ENCODE assay signal across 11 cellular contexts in genomic region chr3:51621091-51621892, GRCh38. TPM values are rescaled to one million over a fixed set of nuclear protein-coding genes. Genes with fewer than 3 reads are reported as not detected.
DNase-seq lines count a peak whose midpoint lies in the region; ATAC-seq, FAIRE-seq and TF ChIP-seq lines count a peak whose summit lies in the region.
"Had no signal": no experiment of that assay in that cellular context is flagged by ENCODE, and none has a peak within 500 bp of the region (broad histone marks: within the 10 kb centered on the region; RNA-seq: fewer than 3 reads in every experiment).

No MANE protein-coding gene starts in this region.

- DNase-seq in activated CD8-positive, alpha-beta T cell treated with anti-CD3 and anti-CD28 coated beads for 36 hours, result no peak
- DNase-seq in activated CD8-positive, alpha-beta T cell treated with anti-CD3 and anti-CD28 coated beads, Interleukin-2, amount 10 ng/mL, durations not matched to agents 7 days and 5 days, result no peak
- no peak for DNase-seq in H1 (ENCODE audit: low read depth in 1 of 2, low spot score in 2 of 2)
- DNase-seq in lung (ENCODE audit: low spot score), result no peak
- DNase-seq in upper lobe of right lung, result no peak
- DNase-seq in epidermal melanocyte (ENCODE audit: insufficient read length, low spot score), result no peak
- no peak for DNase-seq in HK-2 (ENCODE audit: unreplicated experiment)
- DNase-seq: ACHN had no signal

- H3K14ac ChIP-seq in H1 (ENCODE audit: insufficient read length), result no peak overlapping the region

- no peak overlapping the region for H4K91ac ChIP-seq in H1 (replicated peaks; ENCODE audit: insufficient read length, low read length)

- H2AFZ ChIP-seq in H1 (ENCODE audit: low read length), result no peak overlapping the region

- H3K23ac ChIP-seq in H1 (ENCODE audit: insufficient read length), result no peak overlapping the region

- TF ChIP-seq EP300 in H1 (IDR thresholded peaks at IDR 0.05; ENCODE audit: borderline replicate concordance in 1 of 2, low read depth in 2 of 2, low read length in 2 of 2), result no peak

- H3K4me3 ChIP-seq in H1 (ENCODE audit: extremely low read depth in 1 of 4, insufficient read depth in 2 of 4, low read depth in 3 of 4, low read length in 4 of 4) (no peak overlapping the region), lung (no peak overlapping the region), upper lobe of right lung (no peak overlapping the region)

- intact Hi-C loops in activated CD8-positive, alpha-beta T cell treated with anti-CD3 and anti-CD28 coated beads for 36 hours (cut with micrococcal nuclease), result no loop called here
- intact Hi-C loops in upper lobe of right lung (cut with DNase I), result no loop called here

- no peak overlapping the region for H3K27ac ChIP-seq in H1 (ENCODE audit: low read depth, low read length)
- peak overlapping the region in 1 of 2 donors; percentile 33 for H3K27ac ChIP-seq in lung (ENCODE audit: low read depth in 1 of 2, low read length in 1 of 2)
- peak overlapping the region; percentile 26 for H3K27ac ChIP-seq in upper lobe of right lung

- no peaks in the 10 kb centered on the region for H4K20me1 ChIP-seq in H1 (replicated peaks in 1 of 2; ENCODE audit: control insufficient read depth in 1 of 2, insufficient read depth in 2 of 2, low read length in 2 of 2)

- peaks cover 0 to 5% (median 0%) of the 10 kb centered on the region in 4 experiments; a peak in 2 of 7 replicates for H3K4me1 ChIP-seq in H1 (replicated peaks in 1 of 4; ENCODE audit: control insufficient read depth in 3 of 4, insufficient read depth in 4 of 4, low read length in 3 of 4)
- H3K4me1 ChIP-seq in lung (ENCODE audit: control insufficient read depth in 2 of 2, insufficient read depth in 2 of 2, low read length in 2 of 2), result peaks cover 4 to 7% of the 10 kb centered on the region in 2 donors
- H3K4me1 ChIP-seq in upper lobe of right lung, result peaks cover 42% of the 10 kb centered on the region

- H3K79me2 ChIP-seq in H1 (ENCODE audit: control insufficient read depth in 1 of 2, insufficient read depth in 2 of 2, low read length in 2 of 2), result peaks cover 0 to 19% of the 10 kb centered on the region in 2 experiments; a peak in 1 of 4 replicates

- 0 out of 2 replicates have a peak overlapping the region, but pooled peaks have one; percentile 22 for H2BK5ac ChIP-seq in H1 (ENCODE audit: low read depth, low read length)

- no peak overlapping the region for H3K4me3 Mint-ChIP-seq in activated CD8-positive, alpha-beta T cell treated with anti-CD3 and anti-CD28 coated beads for 36 hours
- H3K4me3 Mint-ChIP-seq in activated CD8-positive, alpha-beta T cell treated with anti-CD3 and anti-CD28 coated beads, Interleukin-2, amount 10 ng/mL, durations not matched to agents 7 days and 5 days, result no peak overlapping the region
- H3K4me3 Mint-ChIP-seq: activated naive CD4-positive, alpha-beta T cell treated with anti-CD3 and anti-CD28 coated beads, Interleukin-2, amount 50 U/mL, for 24 hours had no signal

- H3K27me3 ChIP-seq in H1 (replicated peaks in 1 of 4; ENCODE audit: control insufficient read depth in 3 of 4, extremely low read depth in 1 of 4, insufficient read depth in 3 of 4, low read length in 3 of 4), result no peaks in the 10 kb centered on the region
- H3K27me3 ChIP-seq in lung (ENCODE audit: control insufficient read depth, insufficient read depth), result no peaks in the 10 kb centered on the region
- no peaks in the 10 kb centered on the region for H3K27me3 ChIP-seq in upper lobe of right lung

- H3K23me2 ChIP-seq in H1 (ENCODE audit: low read depth, low read length), result no peaks in the 10 kb centered on the region

- H3K4me2 ChIP-seq in H1 (ENCODE audit: insufficient read depth in 1 of 2, low read depth in 2 of 2, low read length in 2 of 2), result no peak overlapping the region

- no peak for TF ChIP-seq RAD21 in H1 (IDR thresholded peaks at IDR 0.05 in 1 of 2, conservative IDR thresholded peaks at IDR 0.05 in 1 of 2; ENCODE audit: low read depth in 2 of 2, low read length in 2 of 2)

- H3K27me3 Mint-ChIP-seq in activated CD8-positive, alpha-beta T cell treated with anti-CD3 and anti-CD28 coated beads for 36 hours, result no peaks in the 10 kb centered on the region
- H3K27me3 Mint-ChIP-seq in activated CD8-positive, alpha-beta T cell treated with anti-CD3 and anti-CD28 coated beads, Interleukin-2, amount 10 ng/mL, durations not matched to agents 7 days and 5 days (ENCODE audit: low read depth), result no peaks in the 10 kb centered on the region
- H3K27me3 Mint-ChIP-seq: activated naive CD4-positive, alpha-beta T cell treated with anti-CD3 and anti-CD28 coated beads, Interleukin-2, amount 50 U/mL, for 24 hours had no signal

- H2BK20ac ChIP-seq in H1 (ENCODE audit: low read length), result no peak overlapping the region

- CTCF ChIA-PET in activated CD8-positive, alpha-beta T cell treated with anti-CD3 and anti-CD28 coated beads for 36 hours (lab: Charles Lee), result interaction anchor here (0.6 to 1.4 kb wide), 4 partner anchors 37 to 120 kb away, joined by 3 to 4 read pairs (median 3); no protein-coding TSS in a partner anchor
- CTCF ChIA-PET in activated CD8-positive, alpha-beta T cell treated with anti-CD3 and anti-CD28 coated beads, Interleukin-2, amount 10 ng/mL, durations not matched to agents 7 days and 5 days (lab: Charles Lee), result interaction anchor here (1.2 kb wide), 1 partner anchor 61 kb away, joined by 4 read pairs; no protein-coding TSS in a partner anchor
- CTCF ChIA-PET in H1 (lab: Charles Lee; ENCODE audit: partially characterized antibody), result interaction anchor here (0.6 to 1.7 kb wide), 2 partner anchors 19 to 70 kb away, joined by 3 to 4 read pairs; no protein-coding TSS in a partner anchor

- TF ChIP-seq CTCF in activated CD8-positive, alpha-beta T cell treated with anti-CD3 and anti-CD28 coated beads for 36 hours (IDR thresholded peaks at IDR 0.05), result no peak
- TF ChIP-seq CTCF in H1 (IDR thresholded peaks at IDR 0.05; ENCODE audit: control extremely low read depth in 1 of 3, insufficient read depth in 1 of 3, low read depth in 1 of 3, low read length in 3 of 3) (no peak), lung (IDR thresholded peaks at IDR 0.05; ENCODE audit: control extremely low read depth, extremely low read depth) (no peak), upper lobe of right lung (IDR thresholded peaks at IDR 0.05) (no peak)

- H3K4me1 Mint-ChIP-seq in activated CD8-positive, alpha-beta T cell treated with anti-CD3 and anti-CD28 coated beads for 36 hours (ENCODE audit: low read depth), result peaks cover 12% of the 10 kb centered on the region
- peaks cover 9% of the 10 kb centered on the region for H3K4me1 Mint-ChIP-seq in activated CD8-positive, alpha-beta T cell treated with anti-CD3 and anti-CD28 coated beads, Interleukin-2, amount 10 ng/mL, durations not matched to agents 7 days and 5 days (ENCODE audit: low read depth)

- H2AK5ac ChIP-seq in H1 (ENCODE audit: low read depth, low read length), result no peak overlapping the region

- no peak overlapping the region for H2BK12ac ChIP-seq in H1 (ENCODE audit: low read depth, low read length)

- no peaks in the 10 kb centered on the region for H3K9me3 ChIP-seq in H1 (ENCODE audit: insufficient read depth in 2 of 2, low read depth in 1 of 2, low read length in 1 of 2)
- H3K9me3 ChIP-seq in lung (ENCODE audit: control insufficient read depth in 2 of 2, insufficient read depth in 1 of 2, low read length in 1 of 2), result no peaks in the 10 kb centered on the region
- no peaks in the 10 kb centered on the region for H3K9me3 ChIP-seq in upper lobe of right lung

- H3K36me3 ChIP-seq in H1 (ENCODE audit: control insufficient read depth in 2 of 4, insufficient read depth in 4 of 4, low read length in 3 of 4), result no peaks in the 10 kb centered on the region
- H3K36me3 ChIP-seq in lung (ENCODE audit: control insufficient read depth in 2 of 2, insufficient read depth in 2 of 2, low read length in 2 of 2), result no peaks in the 10 kb centered on the region
- no peaks in the 10 kb centered on the region for H3K36me3 ChIP-seq in upper lobe of right lung

- 85% methylated on average over 2 of the region's 2 CpGs; no CpG with 5 or more reads in 1 of the 2 experiments for WGBS in H1 (ENCODE audit: extremely low coverage in 1 of 2, insufficient coverage in 1 of 2, insufficient read length in 1 of 2, insufficient replicate concordance in 2 of 2, low coverage in 1 of 2, low lambda C conversion rate in 2 of 2, missing lambda C conversion rate in 1 of 2), 2 experiments
- 51 to 63% methylated on average over 2 of the region's 2 CpGs for WGBS in lung, 2 donors

- no peak overlapping the region for H3K18ac ChIP-seq in H1 (ENCODE audit: extremely low read depth, low read length)

- no peak for ATAC-seq in activated CD8-positive, alpha-beta T cell treated with anti-CD3 and anti-CD28 coated beads for 36 hours
- ATAC-seq in activated CD8-positive, alpha-beta T cell treated with anti-CD3 and anti-CD28 coated beads, Interleukin-2, amount 10 ng/mL, durations not matched to agents 7 days and 5 days, result no peak
- ATAC-seq in lung (ENCODE audit: insufficient read depth, low FRiP score) (peak; percentile 7), upper lobe of right lung (peak; percentile 76), GM19324 (IDR thresholded peaks at IDR 0.05; ENCODE audit: low FRiP score, unreplicated experiment) (no peak)

- H2BK15ac ChIP-seq in H1 (ENCODE audit: low read length), result no peak overlapping the region

- H4K8ac ChIP-seq in H1 (ENCODE audit: extremely low read depth, insufficient read depth, low read length), result no peak overlapping the region

- H3K56ac ChIP-seq in H1 (replicated peaks; ENCODE audit: insufficient read length, low read depth, low read length), result no peak overlapping the region

- H2BK120ac ChIP-seq in H1 (replicated peaks; ENCODE audit: low read depth, low read length), result no peak overlapping the region

- peak overlapping the region; percentile 21 for H3K27ac Mint-ChIP-seq in activated CD8-positive, alpha-beta T cell treated with anti-CD3 and anti-CD28 coated beads for 36 hours
- no peak overlapping the region for H3K27ac Mint-ChIP-seq in activated CD8-positive, alpha-beta T cell treated with anti-CD3 and anti-CD28 coated beads, Interleukin-2, amount 10 ng/mL, durations not matched to agents 7 days and 5 days

- FAIRE-seq in H1 (lab: Jason Lieb, UNC), result no peak
- FAIRE-seq: TTC549 had no signal

- H3K9me3 Mint-ChIP-seq in activated CD8-positive, alpha-beta T cell treated with anti-CD3 and anti-CD28 coated beads for 36 hours, result no peaks in the 10 kb centered on the region
- H3K9me3 Mint-ChIP-seq in activated CD8-positive, alpha-beta T cell treated with anti-CD3 and anti-CD28 coated beads, Interleukin-2, amount 10 ng/mL, durations not matched to agents 7 days and 5 days (ENCODE audit: insufficient read depth), result no peaks in the 10 kb centered on the region
- H3K9me3 Mint-ChIP-seq: activated naive CD4-positive, alpha-beta T cell treated with anti-CD3 and anti-CD28 coated beads, Interleukin-2, amount 50 U/mL, for 24 hours had no signal

- H3K79me1 ChIP-seq in H1 (ENCODE audit: low read depth, low read length), result peaks cover 5% of the 10 kb centered on the region; the same call in 1 of the 2 replicates

- no peak overlapping the region for H3K4ac ChIP-seq in H1 (replicated peaks; ENCODE audit: insufficient read length, low read depth, low read length)

- H4K5ac ChIP-seq in H1 (ENCODE audit: insufficient read length, low read depth, low read length), result no peak overlapping the region

- H3K36me3 Mint-ChIP-seq in activated CD8-positive, alpha-beta T cell treated with anti-CD3 and anti-CD28 coated beads for 36 hours (ENCODE audit: low read depth), result no peaks in the 10 kb centered on the region
- no peaks in the 10 kb centered on the region for H3K36me3 Mint-ChIP-seq in activated CD8-positive, alpha-beta T cell treated with anti-CD3 and anti-CD28 coated beads, Interleukin-2, amount 10 ng/mL, durations not matched to agents 7 days and 5 days (ENCODE audit: low read depth)
- H3K36me3 Mint-ChIP-seq: activated naive CD4-positive, alpha-beta T cell treated with anti-CD3 and anti-CD28 coated beads, Interleukin-2, amount 50 U/mL, for 24 hours had no signal

- no peak overlapping the region for H3K9ac ChIP-seq in H1 (replicated peaks in 1 of 4; ENCODE audit: extremely low read depth in 1 of 4, low read depth in 3 of 4, low read length in 3 of 4)

- POLR2A ChIA-PET in activated CD8-positive, alpha-beta T cell treated with anti-CD3 and anti-CD28 coated beads for 36 hours (lab: Charles Lee), result no interaction called here
- POLR2A ChIA-PET in activated CD8-positive, alpha-beta T cell treated with anti-CD3 and anti-CD28 coated beads, Interleukin-2, amount 10 ng/mL, durations not matched to agents 7 days and 5 days (lab: Charles Lee), result no interaction called here
- POLR2A ChIA-PET in H1 (lab: Charles Lee; ENCODE audit: partially characterized antibody), result interaction anchor here (0.5 kb wide), 1 partner anchor 9 kb away, joined by 3 read pairs; no protein-coding TSS in a partner anchor

- no peak for TF ChIP-seq POLR2A in H1 (IDR thresholded peaks at IDR 0.05; ENCODE audit: control extremely low read depth in 1 of 2, low read depth in 2 of 2, low read length in 2 of 2)

RNA-seq across cellular contexts. Expression of gene TEX264, which starts 49.8 kb away (rescaled TPM):
- 10 to 100 TPM; 24.9 to 26.0 TPM for total RNA-seq in activated CD8-positive, alpha-beta T cell treated with anti-CD3 and anti-CD28 coated beads for 36 hours
- total RNA-seq in activated CD8-positive, alpha-beta T cell treated with anti-CD3 and anti-CD28 coated beads, Interleukin-2, amount 10 ng/mL, durations not matched to agents 7 days and 5 days, result 10 to 100 TPM; 62.6 to 65.0 TPM
- total RNA-seq in H1 (2021; fragmentation: NEBNext Ultra II Directional; extraction: Animal tissue kit (Norgen Biotek cat#: 25700)), result 11.2 and 11.9 TPM in 2 replicates
- polyA plus RNA-seq in H1 (2011; rRNA removed) (35.6 and 42.0 TPM in 2 replicates), lung (100 to 1,000 TPM in 1 of 2 donors, 10 to 100 TPM in 1; 59.7 to 105 TPM)
- polyA plus RNA-seq in H1 (2011; cell fraction: cytosol; rRNA removed), result 22.6 TPM
- polyA plus RNA-seq in H1 (2011; cell fraction: nucleus; rRNA removed), result 25.0 TPM
- 9.7 to 13.9 TPM (median 12.3 TPM) in 4 replicates for polyA plus RNA-seq in H1 (2012, experiment 1 of 2)
- 13.6 TPM for polyA plus RNA-seq in H1 (2012, experiment 2 of 2)
- polyA plus RNA-seq in H1 (2013, experiment 1 of 2), result 12.9 TPM
- polyA plus RNA-seq in H1 (2013, experiment 2 of 2), result 15.5 TPM
- 12.1 and 25.5 TPM in 2 replicates for polyA minus RNA-seq in H1 (2011; rRNA and poly(A)+ RNA removed)
- polyA minus RNA-seq in H1 (2011; cell fraction: cytosol; rRNA and poly(A)+ RNA removed), result 6.2 TPM
- polyA minus RNA-seq in H1 (2011; cell fraction: nucleus; rRNA and poly(A)+ RNA removed), result 4.4 TPM
- total RNA-seq in lung (10 to 100 TPM; 36.1 to 51.2 TPM), upper lobe of right lung (51.0 TPM)

Comparison
In these comparisons a context has a peak if more than half of its experiments do, and no peak if none do; other contexts are left out.
1. ATAC-seq: peak in lung (single experiment) and upper lobe of right lung (single experiment); none in activated CD8-positive, alpha-beta T cell treated with anti-CD3 and anti-CD28 coated beads for 36 hours (single experiment), activated CD8-positive, alpha-beta T cell treated with anti-CD3 and anti-CD28 coated beads, Interleukin-2, amount 10 ng/mL, durations not matched to agents 7 days and 5 days (single experiment) and GM19324 (single experiment).